In the genomic region with DNA sequence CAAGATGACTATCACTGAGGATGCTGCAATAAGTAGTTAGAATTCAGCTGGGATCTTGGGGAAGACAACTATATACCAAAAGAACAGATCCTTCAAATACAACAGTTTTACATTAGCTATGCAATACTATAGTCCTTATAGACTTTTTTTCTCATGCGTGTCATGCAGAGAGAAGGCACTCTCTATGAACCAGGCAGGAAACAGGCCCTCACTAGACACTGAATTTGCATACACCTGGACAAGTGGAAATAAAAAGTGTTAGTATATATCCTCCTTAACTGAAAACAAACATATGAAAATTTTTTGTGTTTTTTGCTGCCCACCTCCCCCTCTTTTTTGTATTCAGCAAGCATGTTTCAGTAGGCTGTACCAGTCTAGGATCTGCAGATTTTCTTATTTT, we compare ENCODE assay signal across 14 cellular contexts. TPM values are rescaled to one million over a fixed set of nuclear protein-coding genes. Genes with fewer than 3 reads are reported as not detected.
A peak's percentile ranks its signal among the peaks of the same experiment; 100 is the strongest.
DNase-seq lines count a peak whose midpoint lies in the region; ATAC-seq and TF ChIP-seq lines count a peak whose summit lies in the region.
"Had no signal": no experiment of that assay in that cellular context is flagged by ENCODE, and none has a peak within 500 bp of the region (broad histone marks: within the 10 kb centered on the region; RNA-seq: fewer than 3 reads in every experiment).

No MANE protein-coding gene starts in this region.

- ATAC-seq in GM19324 (IDR thresholded peaks at IDR 0.05; ENCODE audit: low FRiP score, unreplicated experiment) (peak; percentile 89), HG02852 (IDR thresholded peaks at IDR 0.05; ENCODE audit: unreplicated experiment) (peak; percentile 97), psoas muscle (no peak)
- ATAC-seq: activated CD8-positive, alpha-beta memory T cell treated with anti-CD3 and anti-CD28 coated beads, Interleukin-2, amount 10 ng/mL, durations not matched to agents 7 days and 5 days; right cardiac atrium had no signal

- DNase-seq in COLO668 (lab: John Stamatoyannopoulos, UW; ENCODE audit: unreplicated experiment) (peak; percentile 21), Karpas-422 (peak; percentile 60), AG20443 (ENCODE audit: low spot score) (no peak), psoas muscle (no peak), glutamatergic neuron (no peak)
- no peak for DNase-seq in activated CD4-positive, alpha-beta memory T cell treated with anti-CD3 and anti-CD28 coated beads, Interleukin-2, amount 10 ng/mL, durations not matched to agents 7 days and 5 days
- DNase-seq: activated CD8-positive, alpha-beta memory T cell treated with anti-CD3 and anti-CD28 coated beads, Interleukin-2, amount 10 ng/mL, durations not matched to agents 7 days and 5 days; GOT3; NCI-H1105 treated with DMSO at 0.1 percent for 48 hours; right cardiac atrium; SIG-M5 had no signal

- H3K4me3 ChIP-seq in Karpas-422 (ENCODE audit: low read length) (no peak overlapping the region), psoas muscle (no peak overlapping the region)
- H3K4me3 ChIP-seq: lung had no signal

- intact Hi-C loops in psoas muscle (cut with DNase I) = no loop called here

- H3K27ac ChIP-seq in Karpas-422 (ENCODE audit: low read length) = no peak overlapping the region
- no peak overlapping the region for H3K27ac ChIP-seq in psoas muscle

- no peaks in the 10 kb centered on the region for H3K27me3 Mint-ChIP-seq in activated CD4-positive, alpha-beta memory T cell treated with anti-CD3 and anti-CD28 coated beads, Interleukin-2, amount 10 ng/mL, durations not matched to agents 7 days and 5 days
- H3K27me3 Mint-ChIP-seq in glutamatergic neuron (ENCODE audit: unreplicated experiment) = no peaks in the 10 kb centered on the region
- H3K27me3 Mint-ChIP-seq: activated CD8-positive, alpha-beta memory T cell treated with anti-CD3 and anti-CD28 coated beads, Interleukin-2, amount 10 ng/mL, durations not matched to agents 7 days and 5 days had no signal

- peaks cover 2% of the 10 kb centered on the region for H3K4me1 Mint-ChIP-seq in activated CD4-positive, alpha-beta memory T cell treated with anti-CD3 and anti-CD28 coated beads, Interleukin-2, amount 10 ng/mL, durations not matched to agents 7 days and 5 days
- H3K4me1 Mint-ChIP-seq in glutamatergic neuron (ENCODE audit: low read depth, unreplicated experiment) = no peaks in the 10 kb centered on the region

- no peak for TF ChIP-seq CTCF in psoas muscle (IDR thresholded peaks at IDR 0.05)
- no peak for TF ChIP-seq CTCF in glutamatergic neuron (IDR thresholded peaks at IDR 0.05; ENCODE audit: partially characterized antibody, unreplicated experiment)

- no peaks in the 10 kb centered on the region for H3K9me3 ChIP-seq in Karpas-422 (ENCODE audit: low read length)
- no peaks in the 10 kb centered on the region for H3K9me3 ChIP-seq in psoas muscle

- H3K4me1 ChIP-seq in Karpas-422 (ENCODE audit: low read length) (peaks cover 11% of the 10 kb centered on the region), psoas muscle (peaks cover 12% of the 10 kb centered on the region)

- H4K20me1 ChIP-seq in Karpas-422 (ENCODE audit: insufficient read depth, low read depth, low read length) = no peaks in the 10 kb centered on the region

- H3K9ac ChIP-seq in Karpas-422 (ENCODE audit: low read length) = no peak overlapping the region

- no peak overlapping the region for H3K4me3 Mint-ChIP-seq in activated CD4-positive, alpha-beta memory T cell treated with anti-CD3 and anti-CD28 coated beads, Interleukin-2, amount 10 ng/mL, durations not matched to agents 7 days and 5 days
- H3K4me3 Mint-ChIP-seq in glutamatergic neuron (ENCODE audit: unreplicated experiment) = no peak overlapping the region
- H3K4me3 Mint-ChIP-seq: activated CD8-positive, alpha-beta memory T cell treated with anti-CD3 and anti-CD28 coated beads, Interleukin-2, amount 10 ng/mL, durations not matched to agents 7 days and 5 days had no signal

- peaks cover 48% of the 10 kb centered on the region for H3K36me3 Mint-ChIP-seq in activated CD4-positive, alpha-beta memory T cell treated with anti-CD3 and anti-CD28 coated beads, Interleukin-2, amount 10 ng/mL, durations not matched to agents 7 days and 5 days (ENCODE audit: low read depth)
- H3K36me3 Mint-ChIP-seq in glutamatergic neuron (ENCODE audit: unreplicated experiment) = no peaks in the 10 kb centered on the region

- no peak overlapping the region for H3K27ac Mint-ChIP-seq in activated CD4-positive, alpha-beta memory T cell treated with anti-CD3 and anti-CD28 coated beads, Interleukin-2, amount 10 ng/mL, durations not matched to agents 7 days and 5 days
- H3K27ac Mint-ChIP-seq in glutamatergic neuron (ENCODE audit: unreplicated experiment) = no peak overlapping the region
- H3K27ac Mint-ChIP-seq: activated CD8-positive, alpha-beta memory T cell treated with anti-CD3 and anti-CD28 coated beads, Interleukin-2, amount 10 ng/mL, durations not matched to agents 7 days and 5 days had no signal

- peaks cover 9% of the 10 kb centered on the region; the same call in 1 of the 2 replicates for H3K36me3 ChIP-seq in Karpas-422 (ENCODE audit: insufficient read depth, low read length)
- H3K36me3 ChIP-seq in psoas muscle (ENCODE audit: insufficient read depth in 1 of 2, low read depth in 1 of 2) = peaks cover 9 to 59% of the 10 kb centered on the region in 2 donors

- WGBS in psoas muscle, 3 donors = 88 to 98% (median 96%) methylated on average over 1 of the region's 1 CpG

- H3K9me2 ChIP-seq in Karpas-422 (replicated peaks; ENCODE audit: insufficient read depth, low read length) = no peaks in the 10 kb centered on the region

- H3K79me2 ChIP-seq in Karpas-422 (ENCODE audit: low read length) = peaks cover 25% of the 10 kb centered on the region

- H3K27me3 ChIP-seq in Karpas-422 (ENCODE audit: low read length) = no peaks in the 10 kb centered on the region
- no peaks in the 10 kb centered on the region for H3K27me3 ChIP-seq in psoas muscle (ENCODE audit: insufficient read depth in 3 of 3, low read length in 2 of 3)

- POLR2A ChIA-PET in activated CD4-positive, alpha-beta memory T cell treated with anti-CD3 and anti-CD28 coated beads, Interleukin-2, amount 10 ng/mL, durations not matched to agents 7 days and 5 days (lab: Charles Lee) = interaction anchor here (1.7 kb wide), 1 partner anchor 30 kb away, joined by 3 read pairs; the partner anchor contains the start of gene TMCO1

- H3K4me2 ChIP-seq in Karpas-422 (ENCODE audit: low read depth, low read length, poor library complexity, severe bottlenecking) = no peak overlapping the region

- CTCF ChIA-PET in activated CD4-positive, alpha-beta memory T cell treated with anti-CD3 and anti-CD28 coated beads, Interleukin-2, amount 10 ng/mL, durations not matched to agents 7 days and 5 days (lab: Charles Lee) = no interaction called here

- H2AFZ ChIP-seq in Karpas-422 (ENCODE audit: low read length) = no peak overlapping the region

- H3K9me3 Mint-ChIP-seq in activated CD4-positive, alpha-beta memory T cell treated with anti-CD3 and anti-CD28 coated beads, Interleukin-2, amount 10 ng/mL, durations not matched to agents 7 days and 5 days = no peaks in the 10 kb centered on the region
- H3K9me3 Mint-ChIP-seq in glutamatergic neuron (ENCODE audit: unreplicated experiment) = no peaks in the 10 kb centered on the region

RNA-seq across cellular contexts. Expression of gene TMCO1, which starts 29.9 kb away (rescaled TPM):
- total RNA-seq in Karpas-422 (2014; rRNA removed; shearing (Covaris generic); ENCODE audit: low replicate concordance) = 40.2 and 103 TPM in 2 replicates
- 100 to 1,000 TPM; 113 to 115 TPM for total RNA-seq in activated CD4-positive, alpha-beta memory T cell treated with anti-CD3 and anti-CD28 coated beads, Interleukin-2, amount 10 ng/mL, durations not matched to agents 7 days and 5 days
- 10 to 100 TPM; 31.5 to 41.9 (median 33.4) TPM for total RNA-seq in psoas muscle
- 10 to 100 TPM; 38.6 to 90.2 (median 86.0) TPM for polyA plus RNA-seq in psoas muscle
- 74.9 TPM for total RNA-seq in glutamatergic neuron (ENCODE audit: unreplicated experiment)

RNA-seq across cellular contexts. Expression of gene ALDH9A1, which starts 40.4 kb away (rescaled TPM):
- 45.1 and 51.7 TPM in 2 replicates for total RNA-seq in Karpas-422 (2014; rRNA removed; shearing (Covaris generic); ENCODE audit: low replicate concordance)
- total RNA-seq in activated CD4-positive, alpha-beta memory T cell treated with anti-CD3 and anti-CD28 coated beads, Interleukin-2, amount 10 ng/mL, durations not matched to agents 7 days and 5 days = 10 to 100 TPM; 46.9 to 54.4 TPM
- 10 to 100 TPM; 40.9 to 69.3 (median 49.9) TPM for total RNA-seq in psoas muscle
- 10 to 100 TPM; 30.4 to 37.0 (median 33.6) TPM for polyA plus RNA-seq in psoas muscle
- 19.8 TPM for total RNA-seq in glutamatergic neuron (ENCODE audit: unreplicated experiment)

Comparison
In these comparisons a context has a peak if more than half of its experiments do, and no peak if none do; other contexts are left out.
1. DNase-seq: peak in COLO668 (single experiment) and Karpas-422 (single experiment); none in AG20443 (single experiment), activated CD4-positive, alpha-beta memory T cell treated with anti-CD3 and anti-CD28 coated beads, Interleukin-2, amount 10 ng/mL, durations not matched to agents 7 days and 5 days (single experiment), psoas muscle (0 of 2) and glutamatergic neuron (single experiment).
2. ATAC-seq: peak in GM19324 (single experiment) and HG02852 (single experiment); none in psoas muscle (0 of 4).